Comparison of ENCODE assay signal across 1 cellular context in the genomic region with DNA sequence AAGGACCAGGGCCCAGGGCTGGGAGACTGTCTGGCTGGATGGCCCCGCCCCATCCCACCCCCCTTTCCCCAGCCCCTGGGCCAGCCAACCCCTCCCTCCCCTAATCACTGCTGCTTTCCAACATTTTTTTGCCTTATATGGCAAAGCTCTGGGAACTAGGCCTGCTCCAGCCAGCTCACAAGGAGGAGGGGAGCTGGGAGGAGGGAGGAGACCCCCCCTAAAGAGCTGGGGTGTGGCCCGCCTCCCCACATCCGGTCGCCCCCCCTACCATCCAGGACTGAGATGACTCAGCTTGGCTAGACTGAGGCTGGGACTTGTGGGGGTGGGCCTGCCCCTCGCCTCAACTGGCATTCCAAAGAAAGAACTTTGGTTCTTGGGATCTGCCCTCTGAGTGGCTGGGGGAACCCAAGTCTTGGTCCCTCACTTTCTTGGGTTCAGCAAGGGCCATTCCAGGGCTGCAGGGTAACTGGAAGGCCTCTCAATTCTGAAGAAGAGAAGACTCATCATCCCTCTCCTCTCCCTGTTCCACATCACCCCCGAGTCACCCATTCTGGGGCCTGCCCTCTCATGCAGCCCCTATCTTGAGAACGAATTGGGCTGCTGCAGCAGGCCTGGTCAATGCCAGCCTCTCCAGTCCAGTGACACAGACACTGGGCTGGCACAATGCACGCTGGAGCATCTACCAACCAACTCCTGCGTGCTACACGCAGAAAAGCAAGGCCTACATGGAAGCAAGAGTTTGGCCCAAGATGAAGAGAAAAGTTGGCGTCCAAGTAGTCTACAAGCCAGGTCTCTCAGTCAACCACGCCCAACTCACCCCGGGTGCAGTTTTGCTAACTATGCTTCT.
TF ChIP-seq lines count a peak whose summit lies in the region.

No MANE protein-coding gene starts in this region.

TF ChIP-seq in K562, 482 proteins besides CTCF, POLR2A, EP300 and RAD21 (continued from another document and continues in another):
- TF ChIP-seq, protein P1, sequence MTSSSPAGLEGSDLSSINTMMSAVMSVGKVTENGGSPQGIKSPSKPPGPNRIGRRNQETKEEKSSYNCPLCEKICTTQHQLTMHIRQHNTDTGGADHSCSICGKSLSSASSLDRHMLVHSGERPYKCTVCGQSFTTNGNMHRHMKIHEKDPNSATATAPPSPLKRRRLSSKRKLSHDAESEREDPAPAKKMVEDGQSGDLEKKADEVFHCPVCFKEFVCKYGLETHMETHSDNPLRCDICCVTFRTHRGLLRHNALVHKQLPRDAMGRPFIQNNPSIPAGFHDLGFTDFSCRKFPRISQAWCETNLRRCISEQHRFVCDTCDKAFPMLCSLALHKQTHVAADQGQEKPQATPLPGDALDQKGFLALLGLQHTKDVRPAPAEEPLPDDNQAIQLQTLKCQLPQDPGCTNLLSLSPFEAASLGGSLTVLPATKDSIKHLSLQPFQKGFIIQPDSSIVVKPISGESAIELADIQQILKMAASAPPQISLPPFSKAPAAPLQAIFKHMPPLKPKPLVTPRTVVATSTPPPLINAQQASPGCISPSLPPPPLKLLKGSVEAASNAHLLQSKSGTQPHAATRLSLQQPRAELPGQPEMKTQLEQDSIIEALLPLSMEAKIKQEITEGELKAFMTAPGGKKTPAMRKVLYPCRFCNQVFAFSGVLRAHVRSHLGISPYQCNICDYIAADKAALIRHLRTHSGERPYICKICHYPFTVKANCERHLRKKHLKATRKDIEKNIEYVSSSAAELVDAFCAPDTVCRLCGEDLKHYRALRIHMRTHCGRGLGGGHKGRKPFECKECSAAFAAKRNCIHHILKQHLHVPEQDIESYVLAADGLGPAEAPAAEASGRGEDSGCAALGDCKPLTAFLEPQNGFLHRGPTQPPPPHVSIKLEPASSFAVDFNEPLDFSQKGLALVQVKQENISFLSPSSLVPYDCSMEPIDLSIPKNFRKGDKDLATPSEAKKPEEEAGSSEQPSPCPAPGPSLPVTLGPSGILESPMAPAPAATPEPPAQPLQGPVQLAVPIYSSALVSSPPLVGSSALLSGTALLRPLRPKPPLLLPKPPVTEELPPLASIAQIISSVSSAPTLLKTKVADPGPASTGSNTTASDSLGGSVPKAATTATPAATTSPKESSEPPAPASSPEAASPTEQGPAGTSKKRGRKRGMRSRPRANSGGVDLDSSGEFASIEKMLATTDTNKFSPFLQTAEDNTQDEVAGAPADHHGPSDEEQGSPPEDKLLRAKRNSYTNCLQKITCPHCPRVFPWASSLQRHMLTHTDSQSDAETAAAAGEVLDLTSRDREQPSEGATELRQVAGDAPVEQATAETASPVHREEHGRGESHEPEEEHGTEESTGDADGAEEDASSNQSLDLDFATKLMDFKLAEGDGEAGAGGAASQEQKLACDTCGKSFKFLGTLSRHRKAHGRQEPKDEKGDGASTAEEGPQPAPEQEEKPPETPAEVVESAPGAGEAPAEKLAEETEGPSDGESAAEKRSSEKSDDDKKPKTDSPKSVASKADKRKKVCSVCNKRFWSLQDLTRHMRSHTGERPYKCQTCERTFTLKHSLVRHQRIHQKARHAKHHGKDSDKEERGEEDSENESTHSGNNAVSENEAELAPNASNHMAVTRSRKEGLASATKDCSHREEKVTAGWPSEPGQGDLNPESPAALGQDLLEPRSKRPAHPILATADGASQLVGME (CRISPR knock-in tag; IDR thresholded peaks at IDR 0.05): no peak
- TF ChIP-seq ELF1 (tag; IDR thresholded peaks at IDR 0.05) (no peak), MAFG (tag; conservative IDR thresholded peaks at IDR 0.05) (peak; percentile 43; the same call in 1 of the 2 replicates), CREBBP (IDR thresholded peaks at IDR 0.05; ENCODE audit: low read depth, low read length) (no peak), POLR2AphosphoS5 (IDR thresholded peaks at IDR 0.05; ENCODE audit: control insufficient read depth, insufficient read depth, low read depth, low read length) (peak; percentile 31; the same call in 1 of the 2 replicates), MTA1 (IDR thresholded peaks at IDR 0.05; ENCODE audit: borderline replicate concordance) (no peak), ESRRA (IDR thresholded peaks at IDR 0.05; ENCODE audit: borderline replicate concordance, low read depth) (no peak; the same call in 1 of the 2 replicates), BRCA1 (IDR thresholded peaks at IDR 0.05) (no peak), BRCA1 (CRISPR knock-in tag; IDR thresholded peaks at IDR 0.05) (no peak), ZNF699 (CRISPR knock-in tag; IDR thresholded peaks at IDR 0.05; ENCODE audit: insufficient replicate concordance) (no peak), SMAD1 (IDR thresholded peaks at IDR 0.05; ENCODE audit: low read depth, low read length, partially characterized antibody) (no peak), RHOXF2B (CRISPR knock-in tag; conservative IDR thresholded peaks at IDR 0.05) (no peak), ZNF584 (CRISPR knock-in tag; IDR thresholded peaks at IDR 0.05; ENCODE audit: low read depth) (no peak), COPS2 (conservative IDR thresholded peaks at IDR 0.05) (no peak), ZBTB7A (IDR thresholded peaks at IDR 0.05; ENCODE audit: borderline replicate concordance, control insufficient read depth, low read depth, low read length) (peak; percentile 91), RBM14 (IDR thresholded peaks at IDR 0.05; ENCODE audit: borderline replicate concordance, insufficient read depth, low read depth, low read length) (no peak), ZBTB1 (CRISPR knock-in tag; IDR thresholded peaks at IDR 0.05; ENCODE audit: borderline replicate concordance, low read depth) (no peak), NCOA4 (IDR thresholded peaks at IDR 0.05; ENCODE audit: partially characterized antibody) (no peak), C11orf30 (IDR thresholded peaks at IDR 0.05; ENCODE audit: low read depth) (peak; percentile 81), KDM1A (IDR thresholded peaks at IDR 0.05) (0 out of 4 replicates have a peak, but pooled peaks of 1 of the 2 experiments have one; percentile 9), ADNP (tag; IDR thresholded peaks at IDR 0.05) (no peak), NFATC3 (IDR thresholded peaks at IDR 0.05) (no peak), ZNF274 (IDR thresholded peaks at IDR 0.05; ENCODE audit: borderline replicate concordance, low read depth, low read length) (no peak), HEY1 (CRISPR knock-in tag; IDR thresholded peaks at IDR 0.05; ENCODE audit: borderline replicate concordance) (no peak), ZNF239 (CRISPR knock-in tag; IDR thresholded peaks at IDR 0.05) (no peak), ZNF79 (CRISPR knock-in tag; IDR thresholded peaks at IDR 0.05; ENCODE audit: low read depth) (no peak), STAT5A (IDR thresholded peaks at IDR 0.05; ENCODE audit: borderline replicate concordance, low read length) (no peak)
- TF ChIP-seq, protein P2, sequence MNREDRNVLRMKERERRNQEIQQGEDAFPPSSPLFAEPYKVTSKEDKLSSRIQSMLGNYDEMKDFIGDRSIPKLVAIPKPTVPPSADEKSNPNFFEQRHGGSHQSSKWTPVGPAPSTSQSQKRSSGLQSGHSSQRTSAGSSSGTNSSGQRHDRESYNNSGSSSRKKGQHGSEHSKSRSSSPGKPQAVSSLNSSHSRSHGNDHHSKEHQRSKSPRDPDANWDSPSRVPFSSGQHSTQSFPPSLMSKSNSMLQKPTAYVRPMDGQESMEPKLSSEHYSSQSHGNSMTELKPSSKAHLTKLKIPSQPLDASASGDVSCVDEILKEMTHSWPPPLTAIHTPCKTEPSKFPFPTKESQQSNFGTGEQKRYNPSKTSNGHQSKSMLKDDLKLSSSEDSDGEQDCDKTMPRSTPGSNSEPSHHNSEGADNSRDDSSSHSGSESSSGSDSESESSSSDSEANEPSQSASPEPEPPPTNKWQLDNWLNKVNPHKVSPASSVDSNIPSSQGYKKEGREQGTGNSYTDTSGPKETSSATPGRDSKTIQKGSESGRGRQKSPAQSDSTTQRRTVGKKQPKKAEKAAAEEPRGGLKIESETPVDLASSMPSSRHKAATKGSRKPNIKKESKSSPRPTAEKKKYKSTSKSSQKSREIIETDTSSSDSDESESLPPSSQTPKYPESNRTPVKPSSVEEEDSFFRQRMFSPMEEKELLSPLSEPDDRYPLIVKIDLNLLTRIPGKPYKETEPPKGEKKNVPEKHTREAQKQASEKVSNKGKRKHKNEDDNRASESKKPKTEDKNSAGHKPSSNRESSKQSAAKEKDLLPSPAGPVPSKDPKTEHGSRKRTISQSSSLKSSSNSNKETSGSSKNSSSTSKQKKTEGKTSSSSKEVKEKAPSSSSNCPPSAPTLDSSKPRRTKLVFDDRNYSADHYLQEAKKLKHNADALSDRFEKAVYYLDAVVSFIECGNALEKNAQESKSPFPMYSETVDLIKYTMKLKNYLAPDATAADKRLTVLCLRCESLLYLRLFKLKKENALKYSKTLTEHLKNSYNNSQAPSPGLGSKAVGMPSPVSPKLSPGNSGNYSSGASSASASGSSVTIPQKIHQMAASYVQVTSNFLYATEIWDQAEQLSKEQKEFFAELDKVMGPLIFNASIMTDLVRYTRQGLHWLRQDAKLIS (CRISPR knock-in tag; IDR thresholded peaks at IDR 0.05): no peak
- TF ChIP-seq, protein P3, sequence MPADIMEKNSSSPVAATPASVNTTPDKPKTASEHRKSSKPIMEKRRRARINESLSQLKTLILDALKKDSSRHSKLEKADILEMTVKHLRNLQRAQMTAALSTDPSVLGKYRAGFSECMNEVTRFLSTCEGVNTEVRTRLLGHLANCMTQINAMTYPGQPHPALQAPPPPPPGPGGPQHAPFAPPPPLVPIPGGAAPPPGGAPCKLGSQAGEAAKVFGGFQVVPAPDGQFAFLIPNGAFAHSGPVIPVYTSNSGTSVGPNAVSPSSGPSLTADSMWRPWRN (IDR thresholded peaks at IDR 0.05; ENCODE audit: low read depth): no peak
- TF ChIP-seq, protein P4, sequence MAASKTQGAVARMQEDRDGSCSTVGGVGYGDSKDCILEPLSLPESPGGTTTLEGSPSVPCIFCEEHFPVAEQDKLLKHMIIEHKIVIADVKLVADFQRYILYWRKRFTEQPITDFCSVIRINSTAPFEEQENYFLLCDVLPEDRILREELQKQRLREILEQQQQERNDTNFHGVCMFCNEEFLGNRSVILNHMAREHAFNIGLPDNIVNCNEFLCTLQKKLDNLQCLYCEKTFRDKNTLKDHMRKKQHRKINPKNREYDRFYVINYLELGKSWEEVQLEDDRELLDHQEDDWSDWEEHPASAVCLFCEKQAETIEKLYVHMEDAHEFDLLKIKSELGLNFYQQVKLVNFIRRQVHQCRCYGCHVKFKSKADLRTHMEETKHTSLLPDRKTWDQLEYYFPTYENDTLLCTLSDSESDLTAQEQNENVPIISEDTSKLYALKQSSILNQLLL (CRISPR knock-in tag; IDR thresholded peaks at IDR 0.05; ENCODE audit: borderline replicate concordance): no peak
- TF ChIP-seq, protein P5, sequence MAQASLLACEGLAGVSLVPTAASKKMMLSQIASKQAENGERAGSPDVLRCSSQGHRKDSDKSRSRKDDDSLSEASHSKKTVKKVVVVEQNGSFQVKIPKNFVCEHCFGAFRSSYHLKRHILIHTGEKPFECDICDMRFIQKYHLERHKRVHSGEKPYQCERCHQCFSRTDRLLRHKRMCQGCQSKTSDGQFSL (CRISPR knock-in tag; IDR thresholded peaks at IDR 0.05): peak; percentile 76; the same call in 1 of the 2 replicates
- TF ChIP-seq, protein P5 (tag; IDR thresholded peaks at IDR 0.05): no peak; a peak in 1 of 4 replicates
- TF ChIP-seq, protein P6, sequence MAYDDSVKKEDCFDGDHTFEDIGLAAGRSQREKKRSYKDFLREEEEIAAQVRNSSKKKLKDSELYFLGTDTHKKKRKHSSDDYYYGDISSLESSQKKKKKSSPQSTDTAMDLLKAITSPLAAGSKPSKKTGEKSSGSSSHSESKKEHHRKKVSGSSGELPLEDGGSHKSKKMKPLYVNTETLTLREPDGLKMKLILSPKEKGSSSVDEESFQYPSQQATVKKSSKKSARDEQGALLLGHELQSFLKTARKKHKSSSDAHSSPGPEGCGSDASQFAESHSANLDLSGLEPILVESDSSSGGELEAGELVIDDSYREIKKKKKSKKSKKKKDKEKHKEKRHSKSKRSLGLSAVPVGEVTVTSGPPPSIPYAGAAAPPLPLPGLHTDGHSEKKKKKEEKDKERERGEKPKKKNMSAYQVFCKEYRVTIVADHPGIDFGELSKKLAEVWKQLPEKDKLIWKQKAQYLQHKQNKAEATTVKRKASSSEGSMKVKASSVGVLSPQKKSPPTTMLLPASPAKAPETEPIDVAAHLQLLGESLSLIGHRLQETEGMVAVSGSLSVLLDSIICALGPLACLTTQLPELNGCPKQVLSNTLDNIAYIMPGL (CRISPR knock-in tag; IDR thresholded peaks at IDR 0.05): 0 out of 2 replicates have a peak, but pooled peaks have one; percentile 2
- TF ChIP-seq, protein P7, sequence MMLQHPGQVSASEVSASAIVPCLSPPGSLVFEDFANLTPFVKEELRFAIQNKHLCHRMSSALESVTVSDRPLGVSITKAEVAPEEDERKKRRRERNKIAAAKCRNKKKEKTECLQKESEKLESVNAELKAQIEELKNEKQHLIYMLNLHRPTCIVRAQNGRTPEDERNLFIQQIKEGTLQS (IDR thresholded peaks at IDR 0.05): peak; percentile 74
- TF ChIP-seq, protein P7 (CRISPR knock-in tag; conservative IDR thresholded peaks at IDR 0.05): no peak
